In genomic region chr17:40019140-40019991, GRCh38 we compare ENCODE assay signal across 11 cellular contexts. TPM values are rescaled to one million over a fixed set of nuclear protein-coding genes. Genes with fewer than 3 reads are reported as not detected.
A peak's percentile ranks its signal among the peaks of the same experiment; 100 is the strongest.
DNase-seq lines count a peak whose midpoint lies in the region; ATAC-seq, FAIRE-seq and TF ChIP-seq lines count a peak whose summit lies in the region.
"Had no signal": no experiment of that assay in that cellular context is flagged by ENCODE, and none has a peak within 500 bp of the region (broad histone marks: within the 10 kb centered on the region; RNA-seq: fewer than 3 reads in every experiment).

No MANE protein-coding gene starts in this region.

- H3K9ac ChIP-seq in GM12878 (ENCODE audit: control insufficient read depth, insufficient read depth, low read length), result no peak overlapping the region

- DNase-seq in HPDE6-E6E7 (ENCODE audit: extremely low spot score) (peak; percentile 81), GM12878 (ENCODE audit: low read depth, low spot score) (no peak), right atrium auricular region (ENCODE audit: low spot score) (no peak), testis (peak; percentile 40), NCI-H526 treated with DMSO at 0.1 percent for 48 hours (lab: John Stamatoyannopoulos, UW) (no peak)
- DNase-seq: activated CD8-positive, alpha-beta T cell treated with anti-CD3 and anti-CD28 coated beads, Interleukin-2, amount 10 ng/mL, durations not matched to agents 7 days and 5 days; NCI-H2081 treated with DMSO at 0.1 percent for 48 hours had no signal

- TF ChIP-seq RAD21 in GM12878 (IDR thresholded peaks at IDR 0.05; ENCODE audit: insufficient read depth, low read depth, low read length), result no peak

- H3K27ac ChIP-seq in GM12878 (ENCODE audit: control insufficient read depth, insufficient read depth) (no peak overlapping the region), right atrium auricular region (peak overlapping the region; percentile 51 to 56), testis (peak overlapping the region in 1 of 2 donors; percentile 58)

- TF ChIP-seq EP300 in GM12878 (IDR thresholded peaks at IDR 0.05; ENCODE audit: borderline replicate concordance in 1 of 2, control insufficient read depth in 1 of 2, low read depth in 2 of 2, low read length in 2 of 2), result no peak

- H3K36me3 ChIP-seq in GM12878 (ENCODE audit: control insufficient read depth in 2 of 2, insufficient read depth in 2 of 2, low read length in 1 of 2) (peaks cover 4 to 10% of the 10 kb centered on the region in 2 experiments; a peak in 3 of 4 replicates), right atrium auricular region (peaks cover 44% of the 10 kb centered on the region), testis (ENCODE audit: low read depth, missing control alignments) (no peaks in the 10 kb centered on the region)

- FAIRE-seq in GM12878 (lab: Jason Lieb, UNC), result no peak
- FAIRE-seq: islet of Langerhans had no signal

- H2AFZ ChIP-seq in GM12878 (ENCODE audit: control insufficient read depth, low read depth, low read length), result no peak overlapping the region

- RAD21 ChIA-PET in GM12878 (lab: Charles Lee; ENCODE audit: unreplicated experiment), result no interaction called here

- H3K9me3 ChIP-seq in GM12878 (replicated peaks; ENCODE audit: control insufficient read depth, insufficient read depth, low read length), result no peaks in the 10 kb centered on the region
- no peaks in the 10 kb centered on the region for H3K9me3 ChIP-seq in right atrium auricular region
- no peaks in the 10 kb centered on the region for H3K9me3 ChIP-seq in testis

- POLR2A ChIA-PET in GM12878 (lab: Charles Lee), result interaction anchor here (0.5 kb wide), 2 partner anchors 24 to 255 kb away, joined by 6 to 9 read pairs; no protein-coding TSS in a partner anchor

- no peak for ATAC-seq in GM12878
- ATAC-seq in HG02571 (IDR thresholded peaks at IDR 0.05; ENCODE audit: unreplicated experiment), result no peak
- no peak for ATAC-seq in GM19324 (IDR thresholded peaks at IDR 0.05; ENCODE audit: low FRiP score, unreplicated experiment)
- ATAC-seq: activated CD8-positive, alpha-beta T cell treated with anti-CD3 and anti-CD28 coated beads, Interleukin-2, amount 10 ng/mL, durations not matched to agents 7 days and 5 days had no signal

- SMC1A ChIA-PET in GM12878 (lab: Charles Lee; ENCODE audit: uncharacterized antibody, unreplicated experiment), result no interaction called here

- WGBS in GM12878 (ENCODE audit: insufficient coverage, insufficient replicate concordance, low lambda C conversion rate, missing lambda C conversion rate), result 89% methylated on average over 23 of the region's 24 CpGs
- 81 to 83% methylated on average over 15 to 21 of the region's 24 CpGs for WGBS in testis, 2 donors

- BruUV-seq in GM12878 (replicated peaks; lab: Mats Ljungman, UMichigan), result TSS peak; percentile 67

- in situ Hi-C loops in GM12878 (cut with MboI), result loop anchor here (25.0 kb wide), 1 partner anchor 268 kb away; the partner anchor contains the start of gene CDC6

- H3K4me3 ChIP-seq in GM12878, result no peak overlapping the region
- H3K4me3 ChIP-seq in right atrium auricular region, result no peak overlapping the region
- no peak overlapping the region for H3K4me3 ChIP-seq in testis

- no peaks in the 10 kb centered on the region for H3K79me2 ChIP-seq in GM12878 (ENCODE audit: control insufficient read depth, insufficient read depth, low read length)

- 0 out of 6 replicates have a peak, but pooled peaks of 1 of the 3 experiments have one; percentile 9 for TF ChIP-seq CTCF in GM12878 (IDR thresholded peaks at IDR 0.05 in 2 of 3, conservative IDR thresholded peaks at IDR 0.05 in 1 of 3; ENCODE audit: control insufficient read depth in 2 of 3, extremely low read depth in 1 of 3, insufficient read depth in 1 of 3, low read depth in 3 of 3, low read length in 3 of 3)
- no peak for TF ChIP-seq CTCF in right atrium auricular region (IDR thresholded peaks at IDR 0.05)
- no peak for TF ChIP-seq CTCF in testis (IDR thresholded peaks at IDR 0.05)

- intact Hi-C loops in GM12878 (cut with micrococcal nuclease; ENCODE audit: unreplicated experiment), result no loop called here
- intact Hi-C loops in testis (cut with DNase I; ENCODE audit: low total_unique reads), result no loop called here

- H3K4me1 ChIP-seq in GM12878 (ENCODE audit: control insufficient read depth, insufficient read depth, low read length) (peaks cover 8% of the 10 kb centered on the region), right atrium auricular region (peaks cover 0 to 58% of the 10 kb centered on the region in 2 donors), testis (peaks cover 43% of the 10 kb centered on the region)

- CTCF ChIA-PET in GM12878 (lab: Yijun Ruan, JAX), result interaction anchor here (0.8 to 2.6 kb wide), 3 partner anchors 8 to 164 kb away, joined by 3 to 10 read pairs (median 8); no protein-coding TSS in a partner anchor

- H4K20me1 ChIP-seq in GM12878 (ENCODE audit: control insufficient read depth, insufficient read depth), result no peaks in the 10 kb centered on the region

- TF ChIP-seq POLR2A in GM12878 (IDR thresholded peaks at IDR 0.05; ENCODE audit: low read depth, low read length), result no peak
- no peak for TF ChIP-seq POLR2A in testis (IDR thresholded peaks at IDR 0.05)

- no peak overlapping the region for H3K4me2 ChIP-seq in GM12878 (ENCODE audit: control insufficient read depth, insufficient read depth)

- no peaks in the 10 kb centered on the region for H3K27me3 ChIP-seq in GM12878 (replicated peaks in 1 of 2; ENCODE audit: control insufficient read depth in 2 of 2, insufficient read depth in 2 of 2, low read length in 1 of 2)
- H3K27me3 ChIP-seq in right atrium auricular region, result no peaks in the 10 kb centered on the region
- H3K27me3 ChIP-seq in testis, result no peaks in the 10 kb centered on the region

RNA-seq across cellular contexts. Expression of gene CSF3, which starts 4.1 kb away (rescaled TPM):
- not detected in 2 replicates for total RNA-seq in GM12878 (2013; cell fraction: nucleolus; rRNA removed)
- total RNA-seq in GM12878 (2014; rRNA removed) (0.16 TPM in 1 of 2 replicates, not detected in the other), GM12878 (2014; rRNA removed; fragmentation: Illumina TruSeq; extraction: Trizol) (0.09 TPM in 1 of 2 replicates, not detected in the other), GM12878 (2021) (0.28 TPM in 1 of 2 replicates, not detected in the other), right atrium auricular region (1 to 10 TPM in 1 of 2 donors, not detected in 1; 1.3 TPM), testis (1 to 10 TPM; 2.4 to 3.6 TPM)
- not detected for polyA plus RNA-seq in GM12878 (2011; ENCODE audit: low read depth)
- polyA plus RNA-seq in GM12878 (2011; rRNA removed) (not detected in 2 replicates), GM12878 (2014; fragmentation: Illumina TruSeq; extraction: Trizol) (0.10 TPM in 1 of 2 replicates, not detected in the other), GM12878 (2014; fragmentation: Nextera tagmentation; extraction: Ambion mirVana) (under 1 TPM in 1 of 2 experiments, not detected in 1; 0.09 TPM), GM12878 (2014; rRNA removed) (0.23 and 0.36 TPM in 2 replicates), GM12878 (2016; fragmentation: Nextera tagmentation; extraction: Ambion mirVana) (under 1 TPM in 1 of 2 experiments, not detected in 1; 0.12 TPM), testis (ENCODE audit: insufficient read depth, low read depth, low replicate concordance) (0.80 TPM)
- polyA plus RNA-seq in GM12878 (2011; cell fraction: cytosol; rRNA removed), result 0.06 and 0.13 TPM in 2 replicates
- polyA plus RNA-seq in GM12878 (2011; cell fraction: nucleus; rRNA removed), result 0.24 and 0.37 TPM in 2 replicates
- 0.15 and 0.22 TPM in 2 replicates for polyA plus RNA-seq in GM12878 (2012)
- not detected in 2 replicates for polyA minus RNA-seq in GM12878 (2011; rRNA and poly(A)+ RNA removed)
- polyA minus RNA-seq in GM12878 (2011; cell fraction: cytosol; rRNA and poly(A)+ RNA removed), result not detected in 2 replicates
- polyA minus RNA-seq in GM12878 (2011; cell fraction: nucleus; rRNA and poly(A)+ RNA removed), result not detected in 2 replicates
- total RNA-seq: activated CD8-positive, alpha-beta T cell treated with anti-CD3 and anti-CD28 coated beads, Interleukin-2, amount 10 ng/mL, durations not matched to agents 7 days and 5 days; renal cortical epithelial cell had no signal

RNA-seq across cellular contexts. Expression of gene MED24, which starts 34.8 kb away (rescaled TPM):
- 191 and 225 TPM in 2 replicates for total RNA-seq in GM12878 (2013; cell fraction: nucleolus; rRNA removed)
- total RNA-seq in GM12878 (2014; rRNA removed), result 33.5 and 40.6 TPM in 2 replicates
- 32.8 and 35.3 TPM in 2 replicates for total RNA-seq in GM12878 (2014; rRNA removed; fragmentation: Illumina TruSeq; extraction: Trizol)
- total RNA-seq in GM12878 (2021), result 74.1 and 84.7 TPM in 2 replicates
- 47.6 TPM for polyA plus RNA-seq in GM12878 (2011; ENCODE audit: low read depth)
- 31.1 and 74.8 TPM in 2 replicates for polyA plus RNA-seq in GM12878 (2011; rRNA removed)
- polyA plus RNA-seq in GM12878 (2011; cell fraction: cytosol; rRNA removed), result 78.2 and 80.7 TPM in 2 replicates
- 270 and 289 TPM in 2 replicates for polyA plus RNA-seq in GM12878 (2011; cell fraction: nucleus; rRNA removed)
- polyA plus RNA-seq in GM12878 (2012), result 54.5 and 59.0 TPM in 2 replicates
- 77.0 and 85.1 TPM in 2 replicates for polyA plus RNA-seq in GM12878 (2014; fragmentation: Illumina TruSeq; extraction: Trizol)
- polyA plus RNA-seq in GM12878 (2014; fragmentation: Nextera tagmentation; extraction: Ambion mirVana), result 10 to 100 TPM in 1 of 2 experiments, 1 to 10 TPM in 1; 5.4 to 10.3 TPM
- 58.6 and 75.5 TPM in 2 replicates for polyA plus RNA-seq in GM12878 (2014; rRNA removed)
- polyA plus RNA-seq in GM12878 (2016; fragmentation: Nextera tagmentation; extraction: Ambion mirVana), result 10 to 100 TPM; 89.9 to 97.4 TPM
- 93.6 and 96.4 TPM in 2 replicates for polyA minus RNA-seq in GM12878 (2011; rRNA and poly(A)+ RNA removed)
- 54.1 and 61.4 TPM in 2 replicates for polyA minus RNA-seq in GM12878 (2011; cell fraction: cytosol; rRNA and poly(A)+ RNA removed)
- polyA minus RNA-seq in GM12878 (2011; cell fraction: nucleus; rRNA and poly(A)+ RNA removed), result 104 and 143 TPM in 2 replicates
- 10 to 100 TPM; 44.2 to 44.7 TPM for total RNA-seq in right atrium auricular region
- 100 to 1,000 TPM; 151 to 172 TPM for total RNA-seq in testis
- polyA plus RNA-seq in testis (ENCODE audit: insufficient read depth, low read depth, low replicate concordance), result 127 TPM

RNA-seq across cellular contexts. Expression of gene PSMD3, which starts 38.8 kb away (rescaled TPM):
- 59.9 and 66.8 TPM in 2 replicates for total RNA-seq in GM12878 (2013; cell fraction: nucleolus; rRNA removed)
- total RNA-seq in GM12878 (2014; rRNA removed) (132 and 150 TPM in 2 replicates), GM12878 (2014; rRNA removed; fragmentation: Illumina TruSeq; extraction: Trizol) (65.8 and 70.3 TPM in 2 replicates), GM12878 (2021) (150 and 151 TPM in 2 replicates), right atrium auricular region (10 to 100 TPM; 76.3 to 88.8 TPM), testis (100 to 1,000 TPM; 112 to 129 TPM)
- 53.3 TPM for polyA plus RNA-seq in GM12878 (2011; ENCODE audit: low read depth)
- polyA plus RNA-seq in GM12878 (2011; rRNA removed) (35.1 and 79.4 TPM in 2 replicates), GM12878 (2014; fragmentation: Illumina TruSeq; extraction: Trizol) (78.8 and 121 TPM in 2 replicates), GM12878 (2014; fragmentation: Nextera tagmentation; extraction: Ambion mirVana) (1 to 10 TPM; 2.2 to 2.6 TPM), GM12878 (2014; rRNA removed) (138 and 155 TPM in 2 replicates), GM12878 (2016; fragmentation: Nextera tagmentation; extraction: Ambion mirVana) (100 to 1,000 TPM; 182 to 192 TPM), testis (ENCODE audit: insufficient read depth, low read depth, low replicate concordance) (128 TPM)
- 104 and 113 TPM in 2 replicates for polyA plus RNA-seq in GM12878 (2011; cell fraction: cytosol; rRNA removed)
- polyA plus RNA-seq in GM12878 (2011; cell fraction: nucleus; rRNA removed), result 99.4 and 118 TPM in 2 replicates
- 81.3 and 91.1 TPM in 2 replicates for polyA plus RNA-seq in GM12878 (2012)
- 83.5 and 88.8 TPM in 2 replicates for polyA minus RNA-seq in GM12878 (2011; rRNA and poly(A)+ RNA removed)
- 33.7 and 39.4 TPM in 2 replicates for polyA minus RNA-seq in GM12878 (2011; cell fraction: cytosol; rRNA and poly(A)+ RNA removed)
- 21.6 and 30.6 TPM in 2 replicates for polyA minus RNA-seq in GM12878 (2011; cell fraction: nucleus; rRNA and poly(A)+ RNA removed)

RNA-seq across cellular contexts. Expression of gene THRA, which starts 43.4 kb away (rescaled TPM):
- 3.8 and 5.5 TPM in 2 replicates for total RNA-seq in GM12878 (2013; cell fraction: nucleolus; rRNA removed)
- total RNA-seq in GM12878 (2014; rRNA removed), result 0.65 and 0.68 TPM in 2 replicates
- 0.63 and 0.64 TPM in 2 replicates for total RNA-seq in GM12878 (2014; rRNA removed; fragmentation: Illumina TruSeq; extraction: Trizol)
- total RNA-seq in GM12878 (2021), result 1.5 and 2.0 TPM in 2 replicates
- 1.2 TPM for polyA plus RNA-seq in GM12878 (2011; ENCODE audit: low read depth)
- polyA plus RNA-seq in GM12878 (2011; rRNA removed), result 0.81 and 1.1 TPM in 2 replicates
- 1.5 TPM in 2 replicates for polyA plus RNA-seq in GM12878 (2011; cell fraction: cytosol; rRNA removed)
- polyA plus RNA-seq in GM12878 (2011; cell fraction: nucleus; rRNA removed), result 1.1 and 1.4 TPM in 2 replicates
- polyA plus RNA-seq in GM12878 (2012), result 1.9 and 2.2 TPM in 2 replicates
- polyA plus RNA-seq in GM12878 (2014; fragmentation: Illumina TruSeq; extraction: Trizol), result 1.0 and 1.2 TPM in 2 replicates
- under 1 TPM; 0.03 to 0.07 TPM for polyA plus RNA-seq in GM12878 (2014; fragmentation: Nextera tagmentation; extraction: Ambion mirVana)
- 0.64 and 0.81 TPM in 2 replicates for polyA plus RNA-seq in GM12878 (2014; rRNA removed)
- under 1 TPM; 0.07 to 0.64 TPM for polyA plus RNA-seq in GM12878 (2016; fragmentation: Nextera tagmentation; extraction: Ambion mirVana)
- 1.1 and 1.4 TPM in 2 replicates for polyA minus RNA-seq in GM12878 (2011; rRNA and poly(A)+ RNA removed)
- 0.42 and 0.80 TPM in 2 replicates for polyA minus RNA-seq in GM12878 (2011; cell fraction: cytosol; rRNA and poly(A)+ RNA removed)
- polyA minus RNA-seq in GM12878 (2011; cell fraction: nucleus; rRNA and poly(A)+ RNA removed), result 0.48 and 0.57 TPM in 2 replicates
- 10 to 100 TPM; 60.3 to 69.0 TPM for total RNA-seq in right atrium auricular region
- total RNA-seq in testis, result 10 to 100 TPM; 44.9 to 51.7 TPM
- polyA plus RNA-seq in testis (ENCODE audit: insufficient read depth, low read depth, low replicate concordance), result 41.2 TPM

RNA-seq across cellular contexts. Expression of gene GSDMA, which starts 56.6 kb away (rescaled TPM):
- not detected in 2 replicates for total RNA-seq in GM12878 (2013; cell fraction: nucleolus; rRNA removed)
- not detected in 2 replicates for total RNA-seq in GM12878 (2014; rRNA removed)
- total RNA-seq in GM12878 (2014; rRNA removed; fragmentation: Illumina TruSeq; extraction: Trizol), result not detected in 2 replicates
- total RNA-seq in GM12878 (2021), result not detected in 2 replicates
- not detected for polyA plus RNA-seq in GM12878 (2011; ENCODE audit: low read depth)
- polyA plus RNA-seq in GM12878 (2011; rRNA removed), result 0.11 and 0.33 TPM in 2 replicates
- polyA plus RNA-seq in GM12878 (2011; cell fraction: cytosol; rRNA removed), result 0.16 and 0.22 TPM in 2 replicates
- polyA plus RNA-seq in GM12878 (2011; cell fraction: nucleus; rRNA removed), result 0.09 and 0.13 TPM in 2 replicates
- polyA plus RNA-seq in GM12878 (2012), result 0.07 TPM in 1 of 2 replicates, not detected in the other
- not detected in 2 replicates for polyA plus RNA-seq in GM12878 (2014; fragmentation: Illumina TruSeq; extraction: Trizol)
- polyA plus RNA-seq in GM12878 (2014; fragmentation: Nextera tagmentation; extraction: Ambion mirVana), result under 1 TPM in 1 of 2 experiments, not detected in 1; 0.04 TPM
- polyA plus RNA-seq in GM12878 (2014; rRNA removed), result not detected in 2 replicates
- polyA plus RNA-seq in GM12878 (2016; fragmentation: Nextera tagmentation; extraction: Ambion mirVana), result not detected
- 0.46 TPM in 1 of 2 replicates, not detected in the other for polyA minus RNA-seq in GM12878 (2011; rRNA and poly(A)+ RNA removed)
- polyA minus RNA-seq in GM12878 (2011; cell fraction: cytosol; rRNA and poly(A)+ RNA removed), result not detected in 2 replicates
- polyA minus RNA-seq in GM12878 (2011; cell fraction: nucleus; rRNA and poly(A)+ RNA removed), result not detected in 2 replicates
- total RNA-seq in right atrium auricular region, result under 1 TPM in 1 of 2 donors, not detected in 1; 0.75 TPM
- under 1 TPM in 1 of 2 donors, not detected in 1; 0.37 TPM for total RNA-seq in testis
- 0.34 TPM for polyA plus RNA-seq in testis (ENCODE audit: insufficient read depth, low read depth, low replicate concordance)
- total RNA-seq: renal cortical epithelial cell had no signal

Comparison
In these comparisons a context has a peak if more than half of its experiments do, and no peak if none do; other contexts are left out.
1. DNase-seq: peak in HPDE6-E6E7 (single experiment) and testis (single experiment); none in GM12878 (single experiment), right atrium auricular region (single experiment) and NCI-H526 treated with DMSO at 0.1 percent for 48 hours (single experiment).